Comparison of ENCODE assay signal across 19 cellular contexts in genomic region chr20:62825994-62826645, GRCh38. TPM values are rescaled to one million over a fixed set of nuclear protein-coding genes. Genes with fewer than 3 reads are reported as not detected.
"Had no signal": no experiment of that assay in that cellular context is flagged by ENCODE, and none has a peak within 500 bp of the region (broad histone marks: within the 10 kb centered on the region; RNA-seq: fewer than 3 reads in every experiment).

No MANE protein-coding gene starts in this region.

- H3K4me3 ChIP-seq: ascending aorta, lower lobe of right lung, ovary, thyroid gland had no signal

- H3K27ac Mint-ChIP-seq: activated T-helper 1 cell treated with anti-CD3 and anti-CD28 coated beads, Interleukin-12 subunit alpha, Interleukin-12 subunit beta, Interleukin-2, Interleukin-4 antibody, amounts not matched to agents 30 ng/mL and 10 ng/mL and 1 ng/mL, durations not matched to agents 14 hours and 24 hours and 36 hours; immature natural killer cell; mesothelial cell of epicardium; T-helper 1 cell treated with Interleukin-12 subunit alpha and Interleukin-12 subunit beta and Interleukin-4 antibody, amounts not matched to agents 30 μg/mL and 1 μg/mL, for 36 hours had no signal

- H3K27ac ChIP-seq: epithelial cell of prostate, lower lobe of right lung, ovary had no signal

- H3K9me3 ChIP-seq: ascending aorta, lower lobe of right lung, ovary, thyroid gland had no signal

- H3K27me3 ChIP-seq: ascending aorta, ovary, thyroid gland had no signal

- H3K36me3 Mint-ChIP-seq: immature natural killer cell, mesothelial cell of epicardium had no signal

- ATAC-seq: activated CD4-positive, CD25-positive, alpha-beta regulatory T cell treated with anti-CD3 and anti-CD28 coated beads, Interleukin-2, amount 50 U/mL, for 24 hours had no signal

- DNase-seq: activated CD4-positive, alpha-beta T cell treated with anti-CD3 and anti-CD28 coated beads, Interleukin-2, amount 50 U/mL, for 1 hour; activated CD8-positive, alpha-beta memory T cell treated with anti-CD3 and anti-CD28 coated beads for 24 hours; dermis blood vessel endothelial cell; foreskin melanocyte; head of caudate nucleus; immature natural killer cell; lower lobe of right lung; ovary; stimulated activated CD4-positive, alpha-beta T cell treated with anti-CD3 and anti-CD28 coated beads, Interleukin-12 subunit alpha, Interleukin-12 subunit beta, amount 100 ng/mL, for 4 hours; stimulated activated CD4-positive, alpha-beta T cell treated with anti-CD3 and anti-CD28 coated beads, Interleukin-2, amount 100 ng/mL, for 24 hours; thyroid gland had no signal

- H3K36me3 ChIP-seq: ascending aorta, lower lobe of right lung, ovary, thyroid gland had no signal

- H3K4me1 Mint-ChIP-seq: immature natural killer cell had no signal

- H3K9me3 Mint-ChIP-seq: activated T-helper 1 cell treated with anti-CD3 and anti-CD28 coated beads, Interleukin-12 subunit alpha, Interleukin-12 subunit beta, Interleukin-2, Interleukin-4 antibody, amounts not matched to agents 30 ng/mL and 10 ng/mL and 1 ng/mL, durations not matched to agents 14 hours and 24 hours and 36 hours; immature natural killer cell; mesothelial cell of epicardium; T-helper 1 cell treated with Interleukin-12 subunit alpha and Interleukin-12 subunit beta and Interleukin-4 antibody, amounts not matched to agents 30 μg/mL and 1 μg/mL, for 36 hours had no signal

- H3K4me3 Mint-ChIP-seq: activated T-helper 1 cell treated with anti-CD3 and anti-CD28 coated beads, Interleukin-12 subunit alpha, Interleukin-12 subunit beta, Interleukin-2, Interleukin-4 antibody, amounts not matched to agents 30 ng/mL and 10 ng/mL and 1 ng/mL, durations not matched to agents 14 hours and 24 hours and 36 hours; mesothelial cell of epicardium; T-helper 1 cell treated with Interleukin-12 subunit alpha and Interleukin-12 subunit beta and Interleukin-4 antibody, amounts not matched to agents 30 μg/mL and 1 μg/mL, for 36 hours had no signal

- FAIRE-seq: bronchial epithelial cell, TTC549 had no signal

RNA-seq across cellular contexts. Expression of gene COL9A3, which starts 9.3 kb away (rescaled TPM):
- total RNA-seq: activated T-helper 1 cell treated with anti-CD3 and anti-CD28 coated beads, Interleukin-12 subunit alpha, Interleukin-12 subunit beta, Interleukin-2, Interleukin-4 antibody, amounts not matched to agents 30 ng/mL and 10 ng/mL and 1 ng/mL, durations not matched to agents 14 hours and 24 hours and 36 hours; bronchial epithelial cell had no signal
